ENCODE assay signal across 2 cellular contexts in genomic region chr7:28785002-28785995, GRCh38.
A peak's percentile ranks its signal among the peaks of the same experiment; 100 is the strongest.
TF ChIP-seq lines count a peak whose summit lies in the region.

No MANE protein-coding gene starts in this region.

TF ChIP-seq in liver, 16 proteins besides CTCF, POLR2A, EP300 and RAD21 (continued from another document):
- TF ChIP-seq SP1 (IDR thresholded peaks at IDR 0.05), result peak; percentile 28

TF ChIP-seq in HepG2, 621 proteins besides CTCF, POLR2A, EP300 and RAD21 (continued from another document):
- TF ChIP-seq, protein P1, sequence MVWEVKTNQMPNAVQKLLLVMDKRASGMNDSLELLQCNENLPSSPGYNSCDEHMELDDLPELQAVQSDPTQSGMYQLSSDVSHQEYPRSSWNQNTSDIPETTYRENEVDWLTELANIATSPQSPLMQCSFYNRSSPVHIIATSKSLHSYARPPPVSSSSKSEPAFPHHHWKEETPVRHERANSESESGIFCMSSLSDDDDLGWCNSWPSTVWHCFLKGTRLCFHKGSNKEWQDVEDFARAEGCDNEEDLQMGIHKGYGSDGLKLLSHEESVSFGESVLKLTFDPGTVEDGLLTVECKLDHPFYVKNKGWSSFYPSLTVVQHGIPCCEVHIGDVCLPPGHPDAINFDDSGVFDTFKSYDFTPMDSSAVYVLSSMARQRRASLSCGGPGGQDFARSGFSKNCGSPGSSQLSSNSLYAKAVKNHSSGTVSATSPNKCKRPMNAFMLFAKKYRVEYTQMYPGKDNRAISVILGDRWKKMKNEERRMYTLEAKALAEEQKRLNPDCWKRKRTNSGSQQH (CRISPR knock-in tag; IDR thresholded peaks at IDR 0.05; ENCODE audit: low read depth), result no peak
- TF ChIP-seq, protein P2, sequence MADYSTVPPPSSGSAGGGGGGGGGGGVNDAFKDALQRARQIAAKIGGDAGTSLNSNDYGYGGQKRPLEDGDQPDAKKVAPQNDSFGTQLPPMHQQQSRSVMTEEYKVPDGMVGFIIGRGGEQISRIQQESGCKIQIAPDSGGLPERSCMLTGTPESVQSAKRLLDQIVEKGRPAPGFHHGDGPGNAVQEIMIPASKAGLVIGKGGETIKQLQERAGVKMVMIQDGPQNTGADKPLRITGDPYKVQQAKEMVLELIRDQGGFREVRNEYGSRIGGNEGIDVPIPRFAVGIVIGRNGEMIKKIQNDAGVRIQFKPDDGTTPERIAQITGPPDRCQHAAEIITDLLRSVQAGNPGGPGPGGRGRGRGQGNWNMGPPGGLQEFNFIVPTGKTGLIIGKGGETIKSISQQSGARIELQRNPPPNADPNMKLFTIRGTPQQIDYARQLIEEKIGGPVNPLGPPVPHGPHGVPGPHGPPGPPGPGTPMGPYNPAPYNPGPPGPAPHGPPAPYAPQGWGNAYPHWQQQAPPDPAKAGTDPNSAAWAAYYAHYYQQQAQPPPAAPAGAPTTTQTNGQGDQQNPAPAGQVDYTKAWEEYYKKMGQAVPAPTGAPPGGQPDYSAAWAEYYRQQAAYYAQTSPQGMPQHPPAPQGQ (CRISPR knock-in tag; IDR thresholded peaks at IDR 0.05; ENCODE audit: borderline replicate concordance), result no peak
- TF ChIP-seq, protein P3, sequence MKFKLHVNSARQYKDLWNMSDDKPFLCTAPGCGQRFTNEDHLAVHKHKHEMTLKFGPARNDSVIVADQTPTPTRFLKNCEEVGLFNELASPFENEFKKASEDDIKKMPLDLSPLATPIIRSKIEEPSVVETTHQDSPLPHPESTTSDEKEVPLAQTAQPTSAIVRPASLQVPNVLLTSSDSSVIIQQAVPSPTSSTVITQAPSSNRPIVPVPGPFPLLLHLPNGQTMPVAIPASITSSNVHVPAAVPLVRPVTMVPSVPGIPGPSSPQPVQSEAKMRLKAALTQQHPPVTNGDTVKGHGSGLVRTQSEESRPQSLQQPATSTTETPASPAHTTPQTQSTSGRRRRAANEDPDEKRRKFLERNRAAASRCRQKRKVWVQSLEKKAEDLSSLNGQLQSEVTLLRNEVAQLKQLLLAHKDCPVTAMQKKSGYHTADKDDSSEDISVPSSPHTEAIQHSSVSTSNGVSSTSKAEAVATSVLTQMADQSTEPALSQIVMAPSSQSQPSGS (CRISPR knock-in tag; IDR thresholded peaks at IDR 0.05), result no peak
- TF ChIP-seq RXRB (CRISPR knock-in tag; IDR thresholded peaks at IDR 0.05; ENCODE audit: borderline replicate concordance), result no peak
- TF ChIP-seq ZC3H4 (CRISPR knock-in tag; IDR thresholded peaks at IDR 0.05; ENCODE audit: borderline replicate concordance), result no peak
- TF ChIP-seq ZNF629 (CRISPR knock-in tag; conservative IDR thresholded peaks at IDR 0.05), result no peak
- TF ChIP-seq ZMYM3 (CRISPR knock-in tag; IDR thresholded peaks at IDR 0.05), result no peak
- TF ChIP-seq, protein P4, sequence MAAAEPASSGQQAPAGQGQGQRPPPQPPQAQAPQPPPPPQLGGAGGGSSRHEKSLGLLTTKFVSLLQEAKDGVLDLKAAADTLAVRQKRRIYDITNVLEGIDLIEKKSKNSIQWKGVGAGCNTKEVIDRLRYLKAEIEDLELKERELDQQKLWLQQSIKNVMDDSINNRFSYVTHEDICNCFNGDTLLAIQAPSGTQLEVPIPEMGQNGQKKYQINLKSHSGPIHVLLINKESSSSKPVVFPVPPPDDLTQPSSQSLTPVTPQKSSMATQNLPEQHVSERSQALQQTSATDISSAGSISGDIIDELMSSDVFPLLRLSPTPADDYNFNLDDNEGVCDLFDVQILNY (CRISPR knock-in tag; conservative IDR thresholded peaks at IDR 0.05), result no peak
- no peak for TF ChIP-seq ZNF749 (CRISPR knock-in tag; IDR thresholded peaks at IDR 0.05; ENCODE audit: borderline replicate concordance)
- no peak for TF ChIP-seq SP4 (CRISPR knock-in tag; IDR thresholded peaks at IDR 0.05)
- TF ChIP-seq ATF7 (IDR thresholded peaks at IDR 0.05), result no peak
- no peak for TF ChIP-seq ATF7 (CRISPR knock-in tag; IDR thresholded peaks at IDR 0.05)
- no peak for TF ChIP-seq NR3C1 (CRISPR knock-in tag; IDR thresholded peaks at IDR 0.05)
- no peak for TF ChIP-seq KLF12 (CRISPR knock-in tag; IDR thresholded peaks at IDR 0.05; ENCODE audit: borderline replicate concordance)
- TF ChIP-seq ZFP62 (CRISPR knock-in tag; IDR thresholded peaks at IDR 0.05), result no peak
- TF ChIP-seq MLX (CRISPR knock-in tag; IDR thresholded peaks at IDR 0.05), result no peak
- TF ChIP-seq DZIP1 (CRISPR knock-in tag; IDR thresholded peaks at IDR 0.05), result no peak
- TF ChIP-seq, protein P5, sequence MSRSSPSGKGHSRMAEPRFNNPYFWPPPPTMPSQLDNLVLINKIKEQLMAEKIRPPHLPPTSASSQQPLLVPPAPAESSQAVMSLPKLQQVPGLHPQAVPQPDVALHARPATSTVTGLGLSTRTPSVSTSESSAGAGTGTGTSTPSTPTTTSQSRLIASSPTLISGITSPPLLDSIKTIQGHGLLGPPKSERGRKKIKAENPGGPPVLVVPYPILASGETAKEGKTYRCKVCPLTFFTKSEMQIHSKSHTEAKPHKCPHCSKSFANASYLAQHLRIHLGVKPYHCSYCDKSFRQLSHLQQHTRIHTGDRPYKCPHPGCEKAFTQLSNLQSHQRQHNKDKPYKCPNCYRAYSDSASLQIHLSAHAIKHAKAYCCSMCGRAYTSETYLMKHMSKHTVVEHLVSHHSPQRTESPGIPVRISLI (CRISPR knock-in tag; IDR thresholded peaks at IDR 0.05; ENCODE audit: borderline replicate concordance), result no peak
- TF ChIP-seq TBP (CRISPR knock-in tag; IDR thresholded peaks at IDR 0.05), result no peak
- no peak for TF ChIP-seq ATM (IDR thresholded peaks at IDR 0.05; ENCODE audit: borderline replicate concordance)
